ENCODE assay signal across 8 cellular contexts in genomic region chrX:47217121-47217851, GRCh38. TPM values are rescaled to one million over a fixed set of nuclear protein-coding genes. Genes with fewer than 3 reads are reported as not detected.
DNase-seq lines count a peak whose midpoint lies in the region; ATAC-seq and TF ChIP-seq lines count a peak whose summit lies in the region.

No MANE protein-coding gene starts in this region.

- H3K27me3 ChIP-seq in CD8-positive, alpha-beta memory T cell (ENCODE audit: insufficient read depth, low read length, poor library complexity, severe bottlenecking) = no peaks in the 10 kb centered on the region
- no peaks in the 10 kb centered on the region for H3K27me3 ChIP-seq in esophagus squamous epithelium

- TF ChIP-seq CTCF in esophagus squamous epithelium (IDR thresholded peaks at IDR 0.05) (no peak), neural crest cell (conservative IDR thresholded peaks at IDR 0.05) (no peak)

- peaks cover 20% of the 10 kb centered on the region for H3K4me1 ChIP-seq in CD8-positive, alpha-beta memory T cell (ENCODE audit: insufficient read depth, low read length)
- H3K4me1 ChIP-seq in esophagus squamous epithelium = peaks cover 14 to 40% (median 16%) of the 10 kb centered on the region in 3 donors

- H3K36me3 Mint-ChIP-seq in CD8-positive, alpha-beta memory T cell = peaks cover 7 to 53% (median 12%) of the 10 kb centered on the region in 3 donors
- peaks cover 39% of the 10 kb centered on the region for H3K36me3 Mint-ChIP-seq in activated CD4-positive, alpha-beta T cell treated with anti-CD3 and anti-CD28 coated beads, Interleukin-2, amount 10 ng/mL, durations not matched to agents 7 days and 5 days (ENCODE audit: low read depth)
- H3K36me3 Mint-ChIP-seq in neural crest cell (ENCODE audit: low read depth) = peaks cover 25% of the 10 kb centered on the region

- H3K27ac Mint-ChIP-seq in CD8-positive, alpha-beta memory T cell = peak overlapping the region; percentile 96 to 100 (median 99)
- H3K27ac Mint-ChIP-seq in activated CD4-positive, alpha-beta T cell treated with anti-CD3 and anti-CD28 coated beads, Interleukin-2, amount 10 ng/mL, durations not matched to agents 7 days and 5 days = peak overlapping the region; percentile 90
- peak overlapping the region; percentile 23 for H3K27ac Mint-ChIP-seq in neural crest cell (ENCODE audit: unreplicated experiment)

- no peaks in the 10 kb centered on the region for H3K9me3 ChIP-seq in CD8-positive, alpha-beta memory T cell (ENCODE audit: low read length)
- no peaks in the 10 kb centered on the region for H3K9me3 ChIP-seq in KOPT-K1 (ENCODE audit: insufficient read depth, low read length, poor library complexity, severe bottlenecking)
- H3K9me3 ChIP-seq in esophagus squamous epithelium = no peaks in the 10 kb centered on the region

- peak in 1 of 5 donors; percentile 2 for DNase-seq in CD8-positive, alpha-beta memory T cell
- peak; percentile 7 for DNase-seq in activated CD4-positive, alpha-beta T cell treated with anti-CD3 and anti-CD28 coated beads, Interleukin-2, amount 10 ng/mL, durations not matched to agents 7 days and 5 days
- DNase-seq in esophagus squamous epithelium (lab: John Stamatoyannopoulos, UW) (no peak), neural crest cell (ENCODE audit: low read depth, low spot score) (peak; percentile 17)

- H3K27me3 Mint-ChIP-seq in CD8-positive, alpha-beta memory T cell = peaks cover 0 to 2% of the 10 kb centered on the region in 2 donors
- H3K27me3 Mint-ChIP-seq in activated CD4-positive, alpha-beta T cell treated with anti-CD3 and anti-CD28 coated beads, Interleukin-2, amount 10 ng/mL, durations not matched to agents 7 days and 5 days = no peaks in the 10 kb centered on the region
- peaks cover 9% of the 10 kb centered on the region for H3K27me3 Mint-ChIP-seq in neural crest cell (ENCODE audit: low read depth)

- H3K4me3 ChIP-seq in CD8-positive, alpha-beta memory T cell (ENCODE audit: low read length) = peak overlapping the region; percentile 20
- H3K4me3 ChIP-seq in esophagus squamous epithelium = peak overlapping the region in 3 of 4 donors; percentile 25 to 85 (median 61)

- H3K9me3 Mint-ChIP-seq in CD8-positive, alpha-beta memory T cell = no peaks in the 10 kb centered on the region
- H3K9me3 Mint-ChIP-seq in activated CD4-positive, alpha-beta T cell treated with anti-CD3 and anti-CD28 coated beads, Interleukin-2, amount 10 ng/mL, durations not matched to agents 7 days and 5 days = no peaks in the 10 kb centered on the region
- H3K9me3 Mint-ChIP-seq in neural crest cell = no peaks in the 10 kb centered on the region

- peak overlapping the region; percentile 89 to 97 (median 96) for H3K4me3 Mint-ChIP-seq in CD8-positive, alpha-beta memory T cell
- H3K4me3 Mint-ChIP-seq in activated CD4-positive, alpha-beta T cell treated with anti-CD3 and anti-CD28 coated beads, Interleukin-2, amount 10 ng/mL, durations not matched to agents 7 days and 5 days = peak overlapping the region; percentile 92
- peak overlapping the region; percentile 97 for H3K4me3 Mint-ChIP-seq in neural crest cell

- CTCF ChIA-PET in CD8-positive, alpha-beta memory T cell (lab: Charles Lee) = interaction anchor here (0.9 to 1.3 kb wide), 4 partner anchors 26 to 306 kb away, joined by 3 to 4 read pairs (median 3); no protein-coding TSS in a partner anchor
- CTCF ChIA-PET in activated CD4-positive, alpha-beta T cell treated with anti-CD3 and anti-CD28 coated beads, Interleukin-2, amount 10 ng/mL, durations not matched to agents 7 days and 5 days (lab: Charles Lee) = interaction anchor here (0.9 to 1.7 kb wide), 5 partner anchors 9 to 72 kb away, joined by 3 to 5 read pairs (median 3); partner anchors contain the start of genes NDUFB11 and RBM10

- POLR2A ChIA-PET in CD8-positive, alpha-beta memory T cell (lab: Charles Lee) = interaction anchor here (0.6 to 2.8 kb wide), 9 partner anchors 11 to 433 kb away, joined by 3 to 65 read pairs (median 4); partner anchors contain the start of genes NDUFB11, RBM10 and USP11
- POLR2A ChIA-PET in activated CD4-positive, alpha-beta T cell treated with anti-CD3 and anti-CD28 coated beads, Interleukin-2, amount 10 ng/mL, durations not matched to agents 7 days and 5 days (lab: Charles Lee) = no interaction called here

- intact Hi-C loops in esophagus squamous epithelium (cut with DNase I) = no loop called here

- ATAC-seq in GM21447 (IDR thresholded peaks at IDR 0.05; ENCODE audit: unreplicated experiment) (no peak), GM18502 (IDR thresholded peaks at IDR 0.05; ENCODE audit: poor library complexity, unreplicated experiment) (no peak), GM18907 (IDR thresholded peaks at IDR 0.05; ENCODE audit: unreplicated experiment) (no peak)

- peaks cover 19% of the 10 kb centered on the region for H3K36me3 ChIP-seq in CD8-positive, alpha-beta memory T cell (ENCODE audit: insufficient read depth, low read length)
- H3K36me3 ChIP-seq in KOPT-K1 (ENCODE audit: insufficient read depth, low read length) = peaks cover 65% of the 10 kb centered on the region
- peaks cover 24 to 40% (median 28%) of the 10 kb centered on the region in 3 donors for H3K36me3 ChIP-seq in esophagus squamous epithelium

- peaks cover 36 to 48% (median 37%) of the 10 kb centered on the region in 3 donors for H3K4me1 Mint-ChIP-seq in CD8-positive, alpha-beta memory T cell
- peaks cover 40% of the 10 kb centered on the region for H3K4me1 Mint-ChIP-seq in activated CD4-positive, alpha-beta T cell treated with anti-CD3 and anti-CD28 coated beads, Interleukin-2, amount 10 ng/mL, durations not matched to agents 7 days and 5 days
- peaks cover 52% of the 10 kb centered on the region for H3K4me1 Mint-ChIP-seq in neural crest cell

- 1 to 14% methylated on average over 15 to 22 of the region's 22 CpGs for whole genome bisulfite sequencing in esophagus squamous epithelium, 2 donors

- H3K27ac ChIP-seq in CD8-positive, alpha-beta memory T cell (ENCODE audit: low read depth, low read length) = peak overlapping the region; percentile 62
- H3K27ac ChIP-seq in KOPT-K1 (ENCODE audit: low read depth, low read length, poor library complexity, severe bottlenecking) (peak overlapping the region; percentile 62), esophagus squamous epithelium (peak overlapping the region; percentile 76 to 98 (median 96))

- peak in 1 of 4 donors; percentile 5 for TF ChIP-seq POLR2A in esophagus squamous epithelium (IDR thresholded peaks at IDR 0.05)

RNA-seq across cellular contexts. Expression of gene CDK16, which starts 1.2 kb away (rescaled TPM):
- total RNA-seq in CD8-positive, alpha-beta memory T cell = 10 to 100 TPM; 48.2 to 49.1 TPM
- 14.5 TPM for polyA plus RNA-seq in CD8-positive, alpha-beta memory T cell
- 10 to 100 TPM; 61.6 to 64.2 TPM for total RNA-seq in activated CD4-positive, alpha-beta T cell treated with anti-CD3 and anti-CD28 coated beads, Interleukin-2, amount 10 ng/mL, durations not matched to agents 7 days and 5 days
- total RNA-seq in esophagus squamous epithelium (100 to 1,000 TPM in 2 of 4 donors, 10 to 100 TPM in 2; 78.1 to 115 (median 99.4) TPM), neural crest cell (281 and 289 TPM in 2 replicates)

RNA-seq across cellular contexts. Expression of gene USP11, which starts 15.5 kb away (rescaled TPM):
- total RNA-seq in CD8-positive, alpha-beta memory T cell = 10 to 100 TPM; 34.0 to 41.7 TPM
- 121 TPM for polyA plus RNA-seq in CD8-positive, alpha-beta memory T cell
- 10 to 100 TPM; 26.0 to 28.2 TPM for total RNA-seq in activated CD4-positive, alpha-beta T cell treated with anti-CD3 and anti-CD28 coated beads, Interleukin-2, amount 10 ng/mL, durations not matched to agents 7 days and 5 days
- 10 to 100 TPM in 3 of 4 donors, 1 to 10 TPM in 1; 6.6 to 26.9 (median 21.3) TPM for total RNA-seq in esophagus squamous epithelium
- total RNA-seq in neural crest cell = 232 and 245 TPM in 2 replicates

RNA-seq across cellular contexts. Expression of gene UBA1, which starts 23.7 kb away (rescaled TPM):
- total RNA-seq in CD8-positive, alpha-beta memory T cell = 100 to 1,000 TPM; 225 to 234 TPM
- 178 TPM for polyA plus RNA-seq in CD8-positive, alpha-beta memory T cell
- total RNA-seq in activated CD4-positive, alpha-beta T cell treated with anti-CD3 and anti-CD28 coated beads, Interleukin-2, amount 10 ng/mL, durations not matched to agents 7 days and 5 days = 100 to 1,000 TPM; 162 to 177 TPM
- total RNA-seq in esophagus squamous epithelium (100 to 1,000 TPM; 126 to 238 (median 153) TPM), neural crest cell (484 and 498 TPM in 2 replicates)

Comparison
In these comparisons a context has a peak if more than half of its experiments do, and no peak if none do; other contexts are left out.
1. H3K27ac Mint-ChIP-seq: peak in every context shown above with its lines; median percentile 99 in CD8-positive, alpha-beta memory T cell; 90 in activated CD4-positive, alpha-beta T cell treated with anti-CD3 and anti-CD28 coated beads, Interleukin-2, amount 10 ng/mL, durations not matched to agents 7 days and 5 days; 23 in neural crest cell.